In the genomic region with DNA sequence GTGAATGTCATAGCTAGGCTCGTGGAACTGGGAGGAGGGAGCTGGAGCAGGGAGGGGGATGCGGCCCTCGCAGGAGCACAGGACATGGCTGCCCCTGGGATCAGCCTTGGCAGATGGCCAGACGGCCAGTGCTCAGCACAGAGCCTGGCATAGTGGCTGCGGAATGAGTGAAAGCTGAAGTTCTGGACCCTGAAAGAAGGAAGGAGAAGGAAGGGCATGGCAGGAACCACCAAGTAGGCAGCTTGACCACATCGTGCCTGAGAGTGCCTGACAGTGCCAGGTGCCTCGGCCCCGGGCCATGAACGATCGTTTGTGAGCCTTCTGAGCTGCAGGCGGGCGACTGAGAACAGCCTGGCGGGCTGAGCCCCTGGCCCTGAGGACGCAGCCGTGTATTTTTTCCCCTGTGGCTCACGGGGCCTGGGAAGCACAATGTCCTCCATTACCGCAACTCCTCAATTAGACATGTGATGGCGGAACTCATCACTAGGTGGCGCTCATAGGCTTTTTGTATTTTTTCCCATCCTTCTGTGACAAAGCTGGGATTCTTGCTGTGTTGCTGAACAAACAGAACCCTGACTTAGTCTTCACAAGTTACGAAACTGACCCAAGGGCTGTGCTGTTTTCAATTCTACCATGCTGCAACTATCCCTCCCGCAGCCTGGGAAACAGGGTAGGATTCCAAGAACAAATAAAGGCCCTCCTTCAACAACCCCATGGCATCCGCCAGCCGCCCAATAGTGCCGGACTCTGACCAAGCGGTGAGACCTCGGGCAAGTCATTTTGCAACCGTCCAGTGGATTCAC, we compare ENCODE assay signal across 1 cellular context.
TF ChIP-seq lines count a peak whose summit lies in the region.

No MANE protein-coding gene starts in this region.

TF ChIP-seq in H1, 55 proteins besides CTCF, POLR2A, EP300 and RAD21 (continued from another document):
- TF ChIP-seq CREB1 (IDR thresholded peaks at IDR 0.05) (peak; percentile 39; the same call in 1 of the 2 replicates), CEBPB (IDR thresholded peaks at IDR 0.05; ENCODE audit: low read depth, low read length) (peak; percentile 60), CBX5 (IDR thresholded peaks at IDR 0.05; ENCODE audit: low read depth, low read length) (no peak)
